Comparison of ENCODE assay signal across 28 cellular contexts in genomic region chr14:97366400-97366799, GRCh38.
"Had no signal": no experiment of that assay in that cellular context is flagged by ENCODE, and none has a peak within 500 bp of the region (broad histone marks: within the 10 kb centered on the region; RNA-seq: fewer than 3 reads in every experiment).

No MANE protein-coding gene starts in this region.

- H3K4me1 Mint-ChIP-seq: memory B cell; stimulated activated memory B cell treated with anti-CD40 and anti-IgM and Interleukin-4, amounts not matched to agents 10 μg/mL and 1 μg/mL and 100 μg/mL, for 72 hours; stimulated activated naive CD8-positive, alpha-beta T cell treated with anti-CD3 and anti-CD28 coated beads, Interleukin-15, amount 100 ng/mL, for 72 hours had no signal

- H3K27me3 ChIP-seq: gastroesophageal sphincter, spleen, testis, tibial nerve, upper lobe of right lung, vagina had no signal

- H3K4me1 ChIP-seq: esophagus squamous epithelium, gastroesophageal sphincter, left ventricle myocardium inferior, lower lobe of right lung, spleen, testis, tibial nerve, upper lobe of right lung, vagina had no signal

- H3K27ac Mint-ChIP-seq: immature natural killer cell; memory B cell; nephron; stimulated activated memory B cell treated with anti-CD40 and anti-IgM and Interleukin-4, amounts not matched to agents 10 μg/mL and 1 μg/mL and 100 μg/mL, for 72 hours; stimulated activated naive CD8-positive, alpha-beta T cell treated with anti-CD3 and anti-CD28 coated beads, Interleukin-15, amount 100 ng/mL, for 72 hours had no signal

- FAIRE-seq: endometrium, kidney had no signal

- DNase-seq: cortex of kidney; dorsolateral prefrontal cortex; effector CD8-positive, alpha-beta T cell; esophagus squamous epithelium; foreskin fibroblast; glutamatergic neuron; immature natural killer cell; kidney; left cardiac atrium; left ventricle myocardium inferior; lower lobe of right lung; midbrain; posterior cingulate gyrus; spleen; stimulated activated CD4-positive, alpha-beta T cell treated with anti-CD3 and anti-CD28 coated beads, Interleukin-15, amount 100 ng/mL, for 24 hours; stimulated activated CD4-positive, alpha-beta T cell treated with anti-CD3 and anti-CD28 coated beads, Interleukin-1b, Interleukin-23, amount 100 ng/mL, for 48 hours; stimulated activated CD4-positive, alpha-beta T cell treated with anti-CD3 and anti-CD28 coated beads, Interleukin-4, amount 100 ng/mL, for 24 hours; stimulated activated naive CD8-positive, alpha-beta T cell treated with anti-CD3 and anti-CD28 coated beads, Interleukin-15, amount 100 ng/mL, for 72 hours; upper lobe of right lung had no signal

- H3K27ac ChIP-seq: dorsolateral prefrontal cortex, esophagus squamous epithelium, gastroesophageal sphincter, left ventricle myocardium inferior, lower lobe of right lung, spleen, testis, tibial nerve, upper lobe of right lung, vagina had no signal

- H3K9me3 Mint-ChIP-seq: immature natural killer cell; stimulated activated memory B cell treated with anti-CD40 and anti-IgM and Interleukin-4, amounts not matched to agents 10 μg/mL and 1 μg/mL and 100 μg/mL, for 72 hours had no signal

- H3K4me3 ChIP-seq: dorsolateral prefrontal cortex, esophagus squamous epithelium, gastroesophageal sphincter, left ventricle myocardium inferior, lower lobe of right lung, spleen, tibial nerve, upper lobe of right lung, vagina had no signal

- H3K27me3 Mint-ChIP-seq: stimulated activated memory B cell treated with anti-CD40 and anti-IgM and Interleukin-4, amounts not matched to agents 10 μg/mL and 1 μg/mL and 100 μg/mL, for 72 hours; stimulated activated naive CD8-positive, alpha-beta T cell treated with anti-CD3 and anti-CD28 coated beads, Interleukin-15, amount 100 ng/mL, for 72 hours had no signal

- H3K36me3 Mint-ChIP-seq: immature natural killer cell; memory B cell; stimulated activated memory B cell treated with anti-CD40 and anti-IgM and Interleukin-4, amounts not matched to agents 10 μg/mL and 1 μg/mL and 100 μg/mL, for 72 hours had no signal

- H3K9me3 ChIP-seq: esophagus squamous epithelium, lower lobe of right lung, testis, upper lobe of right lung, vagina had no signal

- ATAC-seq: gastroesophageal sphincter; left cardiac atrium; lower lobe of right lung; sciatic nerve; stimulated activated memory B cell treated with anti-CD40 and anti-IgM and Interleukin-4, amounts not matched to agents 10 μg/mL and 1 μg/mL and 100 μg/mL, for 72 hours; stimulated activated naive CD8-positive, alpha-beta T cell treated with anti-CD3 and anti-CD28 coated beads, Interleukin-15, amount 100 ng/mL, for 72 hours; upper lobe of right lung had no signal

- H3K4me3 Mint-ChIP-seq: immature natural killer cell; memory B cell; nephron; stimulated activated memory B cell treated with anti-CD40 and anti-IgM and Interleukin-4, amounts not matched to agents 10 μg/mL and 1 μg/mL and 100 μg/mL, for 72 hours; stimulated activated naive CD8-positive, alpha-beta T cell treated with anti-CD3 and anti-CD28 coated beads, Interleukin-15, amount 100 ng/mL, for 72 hours had no signal

- H3K36me3 ChIP-seq: esophagus squamous epithelium, gastroesophageal sphincter, left ventricle myocardium inferior, lower lobe of right lung, spleen, tibial nerve, upper lobe of right lung, vagina had no signal
